Comparison of ENCODE assay signal across 9 cellular contexts in the genomic region with DNA sequence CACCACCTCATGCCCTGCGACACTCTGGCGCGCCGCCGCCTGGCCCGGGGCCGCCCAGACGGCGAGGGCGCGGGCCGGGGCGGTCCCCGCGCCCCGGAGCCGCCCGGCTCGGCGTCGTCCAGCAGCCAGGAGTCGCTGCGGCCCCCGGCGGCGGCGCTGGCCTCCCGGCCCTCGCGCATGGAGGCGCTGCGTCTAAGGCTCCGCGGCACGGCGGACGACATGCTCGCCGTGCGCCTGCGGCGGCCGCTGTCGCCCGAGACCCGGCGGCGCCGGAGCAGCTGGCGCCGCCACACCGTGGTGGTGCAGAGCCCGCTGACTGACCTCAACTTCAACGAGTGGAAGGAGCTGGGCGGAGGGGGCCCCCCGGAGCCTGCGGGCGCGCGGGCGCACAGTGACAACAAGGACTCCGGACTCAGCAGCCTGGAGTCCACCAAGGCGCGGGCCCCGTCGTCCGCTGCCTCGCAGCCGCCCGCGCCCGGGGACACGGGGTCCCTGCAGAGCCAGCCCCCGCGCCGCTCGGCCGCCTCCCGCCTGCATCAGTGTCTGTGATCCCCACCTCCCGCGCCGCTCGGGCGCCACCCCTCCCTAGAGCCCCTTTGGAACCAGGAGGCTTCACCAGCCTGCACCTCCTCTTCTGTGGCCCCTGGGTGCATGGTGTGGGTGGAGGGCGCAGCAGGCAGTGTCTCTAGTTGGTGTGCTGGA.
DNase-seq lines count a peak whose midpoint lies in the region; ATAC-seq and TF ChIP-seq lines count a peak whose summit lies in the region.
"Had no signal": no experiment of that assay in that cellular context is flagged by ENCODE, and none has a peak within 500 bp of the region (broad histone marks: within the 10 kb centered on the region; RNA-seq: fewer than 3 reads in every experiment).

No MANE protein-coding gene starts in this region.

- peaks cover 21% of the 10 kb centered on the region for H3K27me3 ChIP-seq in GM23338 (ENCODE audit: insufficient read depth)
- H3K27me3 ChIP-seq in liver (ENCODE audit: control insufficient read depth in 4 of 4, insufficient read depth in 4 of 4, low read length in 3 of 4): peaks cover 0 to 5% (median 2%) of the 10 kb centered on the region in 4 donors
- H3K27me3 ChIP-seq in MG63: no peaks in the 10 kb centered on the region

- H3K4me1 ChIP-seq in GM23338 (ENCODE audit: insufficient read depth) (peaks cover 31% of the 10 kb centered on the region), liver (ENCODE audit: control insufficient read depth in 4 of 4, insufficient read depth in 4 of 4, low read length in 3 of 4) (peaks cover 4 to 17% (median 8%) of the 10 kb centered on the region in 4 donors)

- H3K27ac ChIP-seq in 22Rv1: 0 out of 2 replicates have a peak overlapping the region, but pooled peaks have one; percentile 35
- no peak overlapping the region for H3K27ac ChIP-seq in GM23338 (ENCODE audit: low read depth)
- no peak overlapping the region for H3K27ac ChIP-seq in liver (ENCODE audit: low read depth in 1 of 2, low read length in 2 of 2)

- H3K4me3 Mint-ChIP-seq in GM23338 (peak overlapping the region; percentile 70), chondrocyte (ENCODE audit: unreplicated experiment) (no peak overlapping the region)

- no peaks in the 10 kb centered on the region for H3K79me2 ChIP-seq in GM23338 (replicated peaks; ENCODE audit: insufficient read depth)

- peak overlapping the region; percentile 95 for H3K4me2 ChIP-seq in GM23338

- peak overlapping the region; percentile 74 for H3K4me3 ChIP-seq in GM23338
- H3K4me3 ChIP-seq in liver (ENCODE audit: low read depth in 1 of 3, low read length in 3 of 3): peak overlapping the region in 1 of 3 donors; percentile 26
- no peak overlapping the region for H3K4me3 ChIP-seq in MG63

- no peak overlapping the region for H2AFZ ChIP-seq in GM23338

- peaks cover 42% of the 10 kb centered on the region for H3K4me1 Mint-ChIP-seq in GM23338
- H3K4me1 Mint-ChIP-seq in chondrocyte (ENCODE audit: low read depth): peaks cover 37% of the 10 kb centered on the region

- H3K36me3 ChIP-seq in GM23338 (ENCODE audit: insufficient read depth): no peaks in the 10 kb centered on the region
- H3K36me3 ChIP-seq in liver (ENCODE audit: control insufficient read depth in 4 of 4, insufficient read depth in 3 of 4, low read depth in 1 of 4, low read length in 3 of 4): no peaks in the 10 kb centered on the region
- H3K36me3 ChIP-seq in MG63: peaks cover 42% of the 10 kb centered on the region

- no peaks in the 10 kb centered on the region for H3K9me2 ChIP-seq in GM23338 (ENCODE audit: insufficient read depth)

- WGBS in liver: 21% methylated on average over 85 of the region's 85 CpGs

- H3K36me3 Mint-ChIP-seq in GM23338 (ENCODE audit: low read depth): peaks cover 17% of the 10 kb centered on the region
- H3K36me3 Mint-ChIP-seq in chondrocyte (ENCODE audit: low read depth): peaks cover 4% of the 10 kb centered on the region

- H3K9me3 ChIP-seq in liver (ENCODE audit: control insufficient read depth in 4 of 4, low read length in 3 of 4) (no peaks in the 10 kb centered on the region), MG63 (no peaks in the 10 kb centered on the region)

- no peak for TF ChIP-seq RAD21 in liver (IDR thresholded peaks at IDR 0.05)

- 0 out of 3 replicates have a peak, but pooled peaks cover 4% of the 10 kb centered on the region for H3K9me3 Mint-ChIP-seq in GM23338
- no peaks in the 10 kb centered on the region for H3K9me3 Mint-ChIP-seq in chondrocyte (ENCODE audit: low read depth)

- no peaks in the 10 kb centered on the region; the same call in 1 of the 2 replicates for H4K20me1 ChIP-seq in GM23338 (replicated peaks; ENCODE audit: insufficient read depth)

- DNase-seq in GM23338 (ENCODE audit: low spot score) (peak; percentile 82), chondrocyte (ENCODE audit: low spot score) (no peak), MG63 (no peak), NAMALWA (ENCODE audit: low spot score) (no peak), NCI-H2227 (lab: John Stamatoyannopoulos, UW; ENCODE audit: unreplicated experiment) (no peak)
- no peak for DNase-seq in activated CD4-positive, alpha-beta T cell treated with anti-CD3 and anti-CD28 coated beads, Interleukin-2, amount 50 U/mL, for 48 hours
- DNase-seq: activated CD4-positive, CD25-positive, alpha-beta regulatory T cell treated with anti-CD3 and anti-CD28 coated beads, Interleukin-2, amount 50 U/mL, for 72 hours had no signal

- peak; percentile 36 for ATAC-seq in GM23338

- H3K27me3 Mint-ChIP-seq in GM23338 (ENCODE audit: insufficient read depth, low read depth, poor library complexity): peaks cover 47% of the 10 kb centered on the region
- no peaks in the 10 kb centered on the region for H3K27me3 Mint-ChIP-seq in chondrocyte (ENCODE audit: low read depth)

- peak; percentile 65 for TF ChIP-seq CTCF in 22Rv1 (IDR thresholded peaks at IDR 0.05)
- TF ChIP-seq CTCF in GM23338 (conservative IDR thresholded peaks at IDR 0.05; ENCODE audit: low read depth in 2 of 2): peak in 1 of 2 experiments; percentile 52; a peak in 2 of 4 replicates
- peak; percentile 42 for TF ChIP-seq CTCF in chondrocyte (IDR thresholded peaks at IDR 0.05)
- TF ChIP-seq CTCF in liver (IDR thresholded peaks at IDR 0.05; ENCODE audit: low read depth, low read length, missing input control): peak; percentile 4

- H3K27ac Mint-ChIP-seq in GM23338: no peak overlapping the region
- H3K27ac Mint-ChIP-seq in chondrocyte (ENCODE audit: unreplicated experiment): no peak overlapping the region

- H3K9ac ChIP-seq in liver (ENCODE audit: low read depth in 1 of 2, low read length in 2 of 2): no peak overlapping the region

- peaks cover 35% of the 10 kb centered on the region for H3F3A ChIP-seq in GM23338 (replicated peaks; ENCODE audit: low read depth)

TF ChIP-seq in GM23338, 12 proteins besides CTCF, POLR2A, EP300 and RAD21 (continues in another document):
- 0 out of 2 replicates have a peak, but pooled peaks have one; percentile 14 for TF ChIP-seq ETS1 (IDR thresholded peaks at IDR 0.05)

TF ChIP-seq in liver, 16 proteins besides CTCF, POLR2A, EP300 and RAD21:
- TF ChIP-seq FOXA2 (IDR thresholded peaks at IDR 0.05) (no peak), FOXA1 (IDR thresholded peaks at IDR 0.05) (no peak), JUND (IDR thresholded peaks at IDR 0.05) (no peak), GABPA (IDR thresholded peaks at IDR 0.05 in 1 of 2, conservative IDR thresholded peaks at IDR 0.05 in 1 of 2) (no peak), SP1 (IDR thresholded peaks at IDR 0.05) (no peak), NR2F2 (IDR thresholded peaks at IDR 0.05) (no peak), RXRA (IDR thresholded peaks at IDR 0.05) (no peak), MAX (IDR thresholded peaks at IDR 0.05) (no peak)
- TF ChIP-seq, protein P1, sequence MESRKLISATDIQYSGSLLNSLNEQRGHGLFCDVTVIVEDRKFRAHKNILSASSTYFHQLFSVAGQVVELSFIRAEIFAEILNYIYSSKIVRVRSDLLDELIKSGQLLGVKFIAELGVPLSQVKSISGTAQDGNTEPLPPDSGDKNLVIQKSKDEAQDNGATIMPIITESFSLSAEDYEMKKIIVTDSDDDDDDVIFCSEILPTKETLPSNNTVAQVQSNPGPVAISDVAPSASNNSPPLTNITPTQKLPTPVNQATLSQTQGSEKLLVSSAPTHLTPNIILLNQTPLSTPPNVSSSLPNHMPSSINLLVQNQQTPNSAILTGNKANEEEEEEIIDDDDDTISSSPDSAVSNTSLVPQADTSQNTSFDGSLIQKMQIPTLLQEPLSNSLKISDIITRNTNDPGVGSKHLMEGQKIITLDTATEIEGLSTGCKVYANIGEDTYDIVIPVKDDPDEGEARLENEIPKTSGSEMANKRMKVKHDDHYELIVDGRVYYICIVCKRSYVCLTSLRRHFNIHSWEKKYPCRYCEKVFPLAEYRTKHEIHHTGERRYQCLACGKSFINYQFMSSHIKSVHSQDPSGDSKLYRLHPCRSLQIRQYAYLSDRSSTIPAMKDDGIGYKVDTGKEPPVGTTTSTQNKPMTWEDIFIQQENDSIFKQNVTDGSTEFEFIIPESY (IDR thresholded peaks at IDR 0.05): no peak
